15 cellular contexts compared by ENCODE assay signal in genomic region chr7:2008101-2008935, GRCh38.
DNase-seq lines count a peak whose midpoint lies in the region; ATAC-seq, FAIRE-seq and TF ChIP-seq lines count a peak whose summit lies in the region.
"Had no signal": no experiment of that assay in that cellular context is flagged by ENCODE, and none has a peak within 500 bp of the region (broad histone marks: within the 10 kb centered on the region; RNA-seq: fewer than 3 reads in every experiment).

No MANE protein-coding gene starts in this region.

- FAIRE-seq in frontal cortex (lab: Jason Lieb, UNC), result no peak

- H3K27me3 Mint-ChIP-seq in T-helper 17 cell, result no peaks in the 10 kb centered on the region

- H3K36me3 Mint-ChIP-seq in T-helper 17 cell (ENCODE audit: low read depth), result peaks cover 4% of the 10 kb centered on the region

- H3K9me3 ChIP-seq in DOHH2 (ENCODE audit: control insufficient read depth, insufficient read depth, low read length), result no peaks in the 10 kb centered on the region
- H3K9me3 ChIP-seq in T-helper 17 cell (ENCODE audit: control insufficient read depth, low read length, poor library complexity, severe bottlenecking), result no peaks in the 10 kb centered on the region
- H3K9me3 ChIP-seq in right atrium auricular region, result no peaks in the 10 kb centered on the region
- no peaks in the 10 kb centered on the region for H3K9me3 ChIP-seq in psoas muscle
- H3K9me3 ChIP-seq: esophagus muscularis mucosa, prostate gland had no signal

- H3K4me1 ChIP-seq in DOHH2 (ENCODE audit: control insufficient read depth, low read length), result peaks cover 26% of the 10 kb centered on the region
- peaks cover 0 to 62% of the 10 kb centered on the region in 2 donors for H3K4me1 ChIP-seq in right atrium auricular region
- H3K4me1 ChIP-seq in psoas muscle, result peaks cover 16% of the 10 kb centered on the region
- H3K4me1 ChIP-seq: prostate gland had no signal

- ATAC-seq in T-helper 17 cell (no peak), psoas muscle (no peak), GM19328 (IDR thresholded peaks at IDR 0.05; ENCODE audit: unreplicated experiment) (no peak), HG03139 (IDR thresholded peaks at IDR 0.05; ENCODE audit: unreplicated experiment) (no peak), HG03095 (IDR thresholded peaks at IDR 0.05; ENCODE audit: unreplicated experiment) (no peak)

- peaks cover 11% of the 10 kb centered on the region for H3K36me3 ChIP-seq in DOHH2 (ENCODE audit: control insufficient read depth, low read length)
- no peaks in the 10 kb centered on the region for H3K36me3 ChIP-seq in right atrium auricular region
- H3K36me3 ChIP-seq in psoas muscle (ENCODE audit: insufficient read depth in 1 of 2, low read depth in 1 of 2), result no peaks in the 10 kb centered on the region
- H3K36me3 ChIP-seq: prostate gland had no signal

- H4K20me1 ChIP-seq in DOHH2 (ENCODE audit: control insufficient read depth, insufficient read depth, low read depth, low read length), result no peaks in the 10 kb centered on the region

- H3K9me2 ChIP-seq in DOHH2 (replicated peaks; ENCODE audit: control insufficient read depth, low read length), result no peaks in the 10 kb centered on the region

- no peaks in the 10 kb centered on the region for H3K79me2 ChIP-seq in DOHH2 (ENCODE audit: control insufficient read depth, low read length)

- no peak overlapping the region for H3K4me2 ChIP-seq in DOHH2 (ENCODE audit: low read length)
- H3K4me2 ChIP-seq: KMS-11 had no signal

- intact Hi-C loops in psoas muscle (cut with DNase I), result no loop called here

- H3K4me1 Mint-ChIP-seq in T-helper 17 cell, result peaks cover 12% of the 10 kb centered on the region

- H3F3A ChIP-seq in DOHH2 (ENCODE audit: control insufficient read depth, insufficient read depth), result no peaks in the 10 kb centered on the region

- WGBS in psoas muscle, 3 donors, result 82 to 83% (median 82%) methylated on average over 27 to 28 of the region's 28 CpGs

- no peak overlapping the region for H3K4me3 ChIP-seq in DOHH2 (ENCODE audit: low read length)
- no peak overlapping the region for H3K4me3 ChIP-seq in right atrium auricular region
- H3K4me3 ChIP-seq in psoas muscle, result no peak overlapping the region
- H3K4me3 ChIP-seq: esophagus muscularis mucosa, prostate gland had no signal

- H3K27ac Mint-ChIP-seq in T-helper 17 cell, result no peak overlapping the region

- DNase-seq in T-helper 17 cell (peak in 2 of 3 donors; percentile 0 to 4), right atrium auricular region (ENCODE audit: low spot score) (no peak), psoas muscle (peak; percentile 10 to 24), frontal cortex (ENCODE audit: low spot score in 2 of 2) (no peak)
- DNase-seq: activated gamma-delta T cell, dermis blood vessel endothelial cell, DMS53, NCI-H1436 had no signal

- H3K27ac ChIP-seq in DOHH2 (ENCODE audit: low read depth, low read length) (no peak overlapping the region), right atrium auricular region (peak overlapping the region; percentile 89 to 98), psoas muscle (peak overlapping the region; percentile 71)
- H3K27ac ChIP-seq: esophagus muscularis mucosa, KMS-11, prostate gland had no signal

- H3K27me3 ChIP-seq in DOHH2 (ENCODE audit: control insufficient read depth, low read length), result no peaks in the 10 kb centered on the region
- no peaks in the 10 kb centered on the region for H3K27me3 ChIP-seq in right atrium auricular region
- no peaks in the 10 kb centered on the region for H3K27me3 ChIP-seq in psoas muscle (ENCODE audit: insufficient read depth in 3 of 3, low read length in 2 of 3)
- H3K27me3 ChIP-seq: esophagus muscularis mucosa had no signal

- TF ChIP-seq CTCF in DOHH2 (IDR thresholded peaks at IDR 0.05; ENCODE audit: low read depth, low read length, poor library complexity, severe bottlenecking), result peak; percentile 21
- no peak for TF ChIP-seq CTCF in right atrium auricular region (IDR thresholded peaks at IDR 0.05)
- no peak for TF ChIP-seq CTCF in psoas muscle (IDR thresholded peaks at IDR 0.05)

- H3K4me3 Mint-ChIP-seq in T-helper 17 cell, result no peak overlapping the region

Comparison
In these comparisons a context has a peak if more than half of its experiments do, and no peak if none do; other contexts are left out.
1. DNase-seq: peak in T-helper 17 cell (2 of 3) and psoas muscle (2 of 2); none in right atrium auricular region (single experiment) and frontal cortex (0 of 2).